10 cellular contexts compared by ENCODE assay signal in genomic region chr20:881051-881820, GRCh38. TPM values are rescaled to one million over a fixed set of nuclear protein-coding genes. Genes with fewer than 3 reads are reported as not detected.
DNase-seq lines count a peak whose midpoint lies in the region; ATAC-seq, FAIRE-seq and TF ChIP-seq lines count a peak whose summit lies in the region.
"Had no signal": no experiment of that assay in that cellular context is flagged by ENCODE, and none has a peak within 500 bp of the region (broad histone marks: within the 10 kb centered on the region; RNA-seq: fewer than 3 reads in every experiment).

No MANE protein-coding gene starts in this region.

- peak overlapping the region; percentile 57 for H3K4me3 Mint-ChIP-seq in activated CD8-positive, alpha-beta memory T cell treated with anti-CD3 and anti-CD28 coated beads, Interleukin-2, amount 10 ng/mL, durations not matched to agents 7 days and 5 days
- no peak overlapping the region for H3K4me3 Mint-ChIP-seq in stimulated activated memory B cell treated with anti-CD40 and anti-IgM and Interleukin-4, amounts not matched to agents 10 μg/mL and 1 μg/mL and 100 μg/mL, for 72 hours
- H3K4me3 Mint-ChIP-seq: B cell had no signal

- DNase-seq in activated CD8-positive, alpha-beta memory T cell treated with anti-CD3 and anti-CD28 coated beads, Interleukin-2, amount 10 ng/mL, durations not matched to agents 7 days and 5 days, result peak; percentile 69
- no peak for DNase-seq in activated CD8-positive, alpha-beta memory T cell treated with anti-CD3 and anti-CD28 coated beads, Interleukin-2, amount 50 U/mL, for 48 hours
- peak; percentile 40 for DNase-seq in SIG-M5 treated with dmso at 0.1 percent for 504 hours (lab: John Stamatoyannopoulos, UW; ENCODE audit: unreplicated experiment)
- DNase-seq in bronchial epithelial cell (ENCODE audit: low read depth), result peak; percentile 83
- no peak for DNase-seq in iPS-NIHi11 (ENCODE audit: low spot score)
- DNase-seq in cerebellar nuclear complex (lab: John Stamatoyannopoulos, UW), result no peak
- DNase-seq in effector CD4-positive, alpha-beta T cell, result no peak
- DNase-seq: NCI-H2227 treated with DMSO at 0.1 percent for 48 hours had no signal

- H3K4me3 ChIP-seq in bronchial epithelial cell (ENCODE audit: low read depth, low read length), result no peak overlapping the region

- no peaks in the 10 kb centered on the region for H3K9me3 Mint-ChIP-seq in activated CD8-positive, alpha-beta memory T cell treated with anti-CD3 and anti-CD28 coated beads, Interleukin-2, amount 10 ng/mL, durations not matched to agents 7 days and 5 days (ENCODE audit: low read depth)
- H3K9me3 Mint-ChIP-seq in stimulated activated memory B cell treated with anti-CD40 and anti-IgM and Interleukin-4, amounts not matched to agents 10 μg/mL and 1 μg/mL and 100 μg/mL, for 72 hours, result no peaks in the 10 kb centered on the region

- peak; percentile 97 for ATAC-seq in activated CD8-positive, alpha-beta memory T cell treated with anti-CD3 and anti-CD28 coated beads, Interleukin-2, amount 10 ng/mL, durations not matched to agents 7 days and 5 days
- ATAC-seq in stimulated activated memory B cell treated with anti-CD40 and anti-IgM and Interleukin-4, amounts not matched to agents 10 μg/mL and 1 μg/mL and 100 μg/mL, for 72 hours, result peak; percentile 50

- H3K36me3 ChIP-seq in bronchial epithelial cell (ENCODE audit: control insufficient read depth, insufficient read depth, low read length), result no peaks in the 10 kb centered on the region

- no peak for TF ChIP-seq CTCF in bronchial epithelial cell (IDR thresholded peaks at IDR 0.05; ENCODE audit: insufficient read depth, low read length, severe bottlenecking)

- peaks cover 22% of the 10 kb centered on the region for H3K4me1 Mint-ChIP-seq in activated CD8-positive, alpha-beta memory T cell treated with anti-CD3 and anti-CD28 coated beads, Interleukin-2, amount 10 ng/mL, durations not matched to agents 7 days and 5 days
- peaks cover 16% of the 10 kb centered on the region for H3K4me1 Mint-ChIP-seq in stimulated activated memory B cell treated with anti-CD40 and anti-IgM and Interleukin-4, amounts not matched to agents 10 μg/mL and 1 μg/mL and 100 μg/mL, for 72 hours
- H3K4me1 Mint-ChIP-seq: B cell had no signal

- no peaks in the 10 kb centered on the region for H3K27me3 ChIP-seq in bronchial epithelial cell (ENCODE audit: control insufficient read depth, insufficient read depth, low read length)

- H3K36me3 Mint-ChIP-seq in activated CD8-positive, alpha-beta memory T cell treated with anti-CD3 and anti-CD28 coated beads, Interleukin-2, amount 10 ng/mL, durations not matched to agents 7 days and 5 days, result no peaks in the 10 kb centered on the region
- H3K36me3 Mint-ChIP-seq in stimulated activated memory B cell treated with anti-CD40 and anti-IgM and Interleukin-4, amounts not matched to agents 10 μg/mL and 1 μg/mL and 100 μg/mL, for 72 hours, result no peaks in the 10 kb centered on the region

- H3K27me3 Mint-ChIP-seq in activated CD8-positive, alpha-beta memory T cell treated with anti-CD3 and anti-CD28 coated beads, Interleukin-2, amount 10 ng/mL, durations not matched to agents 7 days and 5 days, result peaks cover 16% of the 10 kb centered on the region
- peaks cover 24% of the 10 kb centered on the region for H3K27me3 Mint-ChIP-seq in stimulated activated memory B cell treated with anti-CD40 and anti-IgM and Interleukin-4, amounts not matched to agents 10 μg/mL and 1 μg/mL and 100 μg/mL, for 72 hours

- CTCF ChIA-PET in activated CD8-positive, alpha-beta memory T cell treated with anti-CD3 and anti-CD28 coated beads, Interleukin-2, amount 10 ng/mL, durations not matched to agents 7 days and 5 days (lab: Charles Lee), result no interaction called here

- no peak for FAIRE-seq in bronchial epithelial cell (lab: Jason Lieb, UNC)

- peak overlapping the region; percentile 73 for H3K27ac Mint-ChIP-seq in activated CD8-positive, alpha-beta memory T cell treated with anti-CD3 and anti-CD28 coated beads, Interleukin-2, amount 10 ng/mL, durations not matched to agents 7 days and 5 days
- no peak overlapping the region for H3K27ac Mint-ChIP-seq in stimulated activated memory B cell treated with anti-CD40 and anti-IgM and Interleukin-4, amounts not matched to agents 10 μg/mL and 1 μg/mL and 100 μg/mL, for 72 hours
- H3K27ac Mint-ChIP-seq: B cell had no signal

RNA-seq across cellular contexts. Expression of gene ANGPT4, which starts 34.9 kb away (rescaled TPM):
- total RNA-seq in activated CD8-positive, alpha-beta memory T cell treated with anti-CD3 and anti-CD28 coated beads, Interleukin-2, amount 10 ng/mL, durations not matched to agents 7 days and 5 days, result not detected
- not detected in 2 replicates for total RNA-seq in bronchial epithelial cell
- total RNA-seq: B cell had no signal

RNA-seq across cellular contexts. Expression of gene FAM110A, which starts 47.7 kb away (rescaled TPM):
- 10 to 100 TPM; 34.3 to 37.0 TPM for total RNA-seq in activated CD8-positive, alpha-beta memory T cell treated with anti-CD3 and anti-CD28 coated beads, Interleukin-2, amount 10 ng/mL, durations not matched to agents 7 days and 5 days
- total RNA-seq in bronchial epithelial cell, result 7.1 and 8.3 TPM in 2 replicates

Comparison
In these comparisons a context has a peak if more than half of its experiments do, and no peak if none do; other contexts are left out.
1. DNase-seq: peak in activated CD8-positive, alpha-beta memory T cell treated with anti-CD3 and anti-CD28 coated beads, Interleukin-2, amount 10 ng/mL, durations not matched to agents 7 days and 5 days (single experiment), SIG-M5 treated with dmso at 0.1 percent for 504 hours (single experiment) and bronchial epithelial cell (single experiment); none in activated CD8-positive, alpha-beta memory T cell treated with anti-CD3 and anti-CD28 coated beads, Interleukin-2, amount 50 U/mL, for 48 hours (single experiment), iPS-NIHi11 (single experiment), cerebellar nuclear complex (0 of 2) and effector CD4-positive, alpha-beta T cell (single experiment).